ENCODE assay signal across 8 cellular contexts in genomic region chr11:13963169-13963948, GRCh38. TPM values are rescaled to one million over a fixed set of nuclear protein-coding genes. Genes with fewer than 3 reads are reported as not detected.
DNase-seq lines count a peak whose midpoint lies in the region; ATAC-seq and TF ChIP-seq lines count a peak whose summit lies in the region.

No MANE protein-coding gene starts in this region.

- CTCF ChIA-PET in GM10248 (lab: Yijun Ruan, JAX), result interaction anchor here (1.1 to 1.8 kb wide), 3 partner anchors 9 to 13 kb away, joined by 3 to 6 read pairs (median 3); no protein-coding TSS in a partner anchor
- CTCF ChIA-PET in activated CD8-positive, alpha-beta T cell treated with anti-CD3 and anti-CD28 coated beads for 36 hours (lab: Charles Lee), result interaction anchor here (0.6 to 3.8 kb wide), 18 partner anchors 9 to 456 kb away, joined by 3 to 42 read pairs (median 4); no protein-coding TSS in a partner anchor

- POLR2A ChIA-PET in GM10248 (lab: Yijun Ruan, JAX), result no interaction called here
- POLR2A ChIA-PET in activated CD8-positive, alpha-beta T cell treated with anti-CD3 and anti-CD28 coated beads for 36 hours (lab: Charles Lee), result interaction anchor here (0.5 to 1.0 kb wide), 3 partner anchors 12 to 185 kb away, joined by 3 read pairs; no protein-coding TSS in a partner anchor

- no peak overlapping the region for H3K27ac Mint-ChIP-seq in activated CD8-positive, alpha-beta T cell treated with anti-CD3 and anti-CD28 coated beads for 36 hours
- no peak overlapping the region for H3K27ac Mint-ChIP-seq in glutamatergic neuron (ENCODE audit: unreplicated experiment)

- DNase-seq in GM10248 (ENCODE audit: extremely low spot score), result peak; percentile 32
- peak; percentile 60 for DNase-seq in activated CD8-positive, alpha-beta T cell treated with anti-CD3 and anti-CD28 coated beads for 36 hours
- peak; percentile 36 for DNase-seq in glutamatergic neuron
- DNase-seq in posterior vena cava (ENCODE audit: low spot score), result peak; percentile 86
- no peak for DNase-seq in NCI-H446 (lab: John Stamatoyannopoulos, UW)
- DNase-seq in SKM-1 (lab: John Stamatoyannopoulos, UW; ENCODE audit: unreplicated experiment), result no peak
- DNase-seq in COLO829 (ENCODE audit: low spot score), result no peak
- no peak for DNase-seq in middle frontal gyrus (ENCODE audit: extremely low spot score, low spot score)

- intact Hi-C loops in activated CD8-positive, alpha-beta T cell treated with anti-CD3 and anti-CD28 coated beads for 36 hours (cut with micrococcal nuclease), result loop anchor here (5.0 kb wide), 1 partner anchor 104 kb away; no protein-coding TSS in a partner anchor
- intact Hi-C loops in posterior vena cava (cut with DNase I), result no loop called here

- peaks cover 8% of the 10 kb centered on the region for H3K4me1 Mint-ChIP-seq in activated CD8-positive, alpha-beta T cell treated with anti-CD3 and anti-CD28 coated beads for 36 hours (ENCODE audit: low read depth)
- peaks cover 2% of the 10 kb centered on the region for H3K4me1 Mint-ChIP-seq in glutamatergic neuron (ENCODE audit: low read depth, unreplicated experiment)

- no peaks in the 10 kb centered on the region for H3K9me3 Mint-ChIP-seq in activated CD8-positive, alpha-beta T cell treated with anti-CD3 and anti-CD28 coated beads for 36 hours
- peaks cover 2% of the 10 kb centered on the region for H3K9me3 Mint-ChIP-seq in glutamatergic neuron (ENCODE audit: unreplicated experiment)

- no peaks in the 10 kb centered on the region for H3K36me3 Mint-ChIP-seq in activated CD8-positive, alpha-beta T cell treated with anti-CD3 and anti-CD28 coated beads for 36 hours (ENCODE audit: low read depth)
- no peaks in the 10 kb centered on the region for H3K36me3 Mint-ChIP-seq in glutamatergic neuron (ENCODE audit: unreplicated experiment)

- peak overlapping the region; percentile 65 for H3K4me3 Mint-ChIP-seq in activated CD8-positive, alpha-beta T cell treated with anti-CD3 and anti-CD28 coated beads for 36 hours
- peak overlapping the region; percentile 82 for H3K4me3 Mint-ChIP-seq in glutamatergic neuron (ENCODE audit: unreplicated experiment)

- H3K27me3 Mint-ChIP-seq in activated CD8-positive, alpha-beta T cell treated with anti-CD3 and anti-CD28 coated beads for 36 hours, result peaks cover 43% of the 10 kb centered on the region
- H3K27me3 Mint-ChIP-seq in glutamatergic neuron (ENCODE audit: unreplicated experiment), result peaks cover 26% of the 10 kb centered on the region

- TF ChIP-seq CTCF in GM10248 (IDR thresholded peaks at IDR 0.05; ENCODE audit: control extremely low read depth, extremely low read depth, low read depth, missing control alignments), result no peak
- TF ChIP-seq CTCF in activated CD8-positive, alpha-beta T cell treated with anti-CD3 and anti-CD28 coated beads for 36 hours (IDR thresholded peaks at IDR 0.05), result no peak
- no peak for TF ChIP-seq CTCF in glutamatergic neuron (IDR thresholded peaks at IDR 0.05; ENCODE audit: partially characterized antibody, unreplicated experiment)

- ATAC-seq in activated CD8-positive, alpha-beta T cell treated with anti-CD3 and anti-CD28 coated beads for 36 hours, result peak; percentile 71

RNA-seq across cellular contexts. Expression of gene SPON1, which starts 0.8 kb away (rescaled TPM):
- 1 to 10 TPM in 1 of 2 experiments, under 1 TPM in 1; 0.96 to 1.4 TPM for total RNA-seq in activated CD8-positive, alpha-beta T cell treated with anti-CD3 and anti-CD28 coated beads for 36 hours
- total RNA-seq in glutamatergic neuron (ENCODE audit: unreplicated experiment), result 0.81 TPM
- total RNA-seq in posterior vena cava, result 100 to 1,000 TPM in 1 of 2 donors, 10 to 100 TPM in 1; 71.3 to 131 TPM

Comparison
In these comparisons a context has a peak if more than half of its experiments do, and no peak if none do; other contexts are left out.
1. DNase-seq: peak in GM10248 (single experiment), activated CD8-positive, alpha-beta T cell treated with anti-CD3 and anti-CD28 coated beads for 36 hours (single experiment), glutamatergic neuron (single experiment) and posterior vena cava (single experiment); none in NCI-H446 (0 of 2), SKM-1 (single experiment), COLO829 (single experiment) and middle frontal gyrus (single experiment).
2. RNA of gene SPON1, which starts 0.8 kb away (total RNA-seq): 71.3 to 131 TPM in posterior vena cava; 0.96 to 1.4 TPM in activated CD8-positive, alpha-beta T cell treated with anti-CD3 and anti-CD28 coated beads for 36 hours and 0.81 TPM in glutamatergic neuron (single experiment); every median in the first group is over 10 times any median in the second.